Comparison of ENCODE assay signal across 1 cellular context in the genomic region with DNA sequence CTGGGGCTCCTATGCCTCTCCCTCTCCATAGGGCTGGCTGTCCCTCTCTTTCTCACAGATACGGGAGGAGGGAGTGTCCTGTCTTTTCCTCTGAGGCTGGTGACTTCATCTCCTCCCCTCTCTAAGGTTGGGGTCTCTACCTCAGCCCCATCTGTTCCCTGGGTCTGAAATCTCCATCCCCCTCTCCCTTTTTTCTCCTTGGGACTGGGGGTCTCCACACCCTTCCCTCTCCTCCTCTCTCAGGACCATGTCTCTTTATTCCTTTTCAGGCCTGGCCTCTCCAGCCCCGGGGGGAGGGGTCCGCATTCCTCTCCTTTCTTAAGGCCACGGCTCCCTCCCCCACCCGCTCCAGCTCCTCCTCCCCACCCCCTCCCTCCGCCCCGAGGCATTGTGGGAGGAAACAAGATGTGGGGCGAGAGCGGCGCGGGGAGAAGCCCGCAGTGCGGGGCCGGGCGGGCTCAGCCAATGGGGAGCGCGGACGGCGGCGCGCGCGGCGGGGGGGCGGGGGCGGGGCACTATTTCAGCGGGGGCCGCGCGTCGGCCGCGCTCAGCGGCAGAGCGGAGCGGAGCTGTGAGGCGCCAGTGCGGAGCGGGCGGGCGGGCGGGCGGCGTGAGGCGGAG.
TF ChIP-seq lines count a peak whose summit lies in the region.

A gene (plus strand): TSS at position 550 of the 621 bp plus-strand sequence. CDS start 3,672 bp downstream, outside the sequence.

TF ChIP-seq in K562, 482 proteins besides CTCF, POLR2A, EP300 and RAD21 (continued from another document and continues in another):
- TF ChIP-seq, protein P1, sequence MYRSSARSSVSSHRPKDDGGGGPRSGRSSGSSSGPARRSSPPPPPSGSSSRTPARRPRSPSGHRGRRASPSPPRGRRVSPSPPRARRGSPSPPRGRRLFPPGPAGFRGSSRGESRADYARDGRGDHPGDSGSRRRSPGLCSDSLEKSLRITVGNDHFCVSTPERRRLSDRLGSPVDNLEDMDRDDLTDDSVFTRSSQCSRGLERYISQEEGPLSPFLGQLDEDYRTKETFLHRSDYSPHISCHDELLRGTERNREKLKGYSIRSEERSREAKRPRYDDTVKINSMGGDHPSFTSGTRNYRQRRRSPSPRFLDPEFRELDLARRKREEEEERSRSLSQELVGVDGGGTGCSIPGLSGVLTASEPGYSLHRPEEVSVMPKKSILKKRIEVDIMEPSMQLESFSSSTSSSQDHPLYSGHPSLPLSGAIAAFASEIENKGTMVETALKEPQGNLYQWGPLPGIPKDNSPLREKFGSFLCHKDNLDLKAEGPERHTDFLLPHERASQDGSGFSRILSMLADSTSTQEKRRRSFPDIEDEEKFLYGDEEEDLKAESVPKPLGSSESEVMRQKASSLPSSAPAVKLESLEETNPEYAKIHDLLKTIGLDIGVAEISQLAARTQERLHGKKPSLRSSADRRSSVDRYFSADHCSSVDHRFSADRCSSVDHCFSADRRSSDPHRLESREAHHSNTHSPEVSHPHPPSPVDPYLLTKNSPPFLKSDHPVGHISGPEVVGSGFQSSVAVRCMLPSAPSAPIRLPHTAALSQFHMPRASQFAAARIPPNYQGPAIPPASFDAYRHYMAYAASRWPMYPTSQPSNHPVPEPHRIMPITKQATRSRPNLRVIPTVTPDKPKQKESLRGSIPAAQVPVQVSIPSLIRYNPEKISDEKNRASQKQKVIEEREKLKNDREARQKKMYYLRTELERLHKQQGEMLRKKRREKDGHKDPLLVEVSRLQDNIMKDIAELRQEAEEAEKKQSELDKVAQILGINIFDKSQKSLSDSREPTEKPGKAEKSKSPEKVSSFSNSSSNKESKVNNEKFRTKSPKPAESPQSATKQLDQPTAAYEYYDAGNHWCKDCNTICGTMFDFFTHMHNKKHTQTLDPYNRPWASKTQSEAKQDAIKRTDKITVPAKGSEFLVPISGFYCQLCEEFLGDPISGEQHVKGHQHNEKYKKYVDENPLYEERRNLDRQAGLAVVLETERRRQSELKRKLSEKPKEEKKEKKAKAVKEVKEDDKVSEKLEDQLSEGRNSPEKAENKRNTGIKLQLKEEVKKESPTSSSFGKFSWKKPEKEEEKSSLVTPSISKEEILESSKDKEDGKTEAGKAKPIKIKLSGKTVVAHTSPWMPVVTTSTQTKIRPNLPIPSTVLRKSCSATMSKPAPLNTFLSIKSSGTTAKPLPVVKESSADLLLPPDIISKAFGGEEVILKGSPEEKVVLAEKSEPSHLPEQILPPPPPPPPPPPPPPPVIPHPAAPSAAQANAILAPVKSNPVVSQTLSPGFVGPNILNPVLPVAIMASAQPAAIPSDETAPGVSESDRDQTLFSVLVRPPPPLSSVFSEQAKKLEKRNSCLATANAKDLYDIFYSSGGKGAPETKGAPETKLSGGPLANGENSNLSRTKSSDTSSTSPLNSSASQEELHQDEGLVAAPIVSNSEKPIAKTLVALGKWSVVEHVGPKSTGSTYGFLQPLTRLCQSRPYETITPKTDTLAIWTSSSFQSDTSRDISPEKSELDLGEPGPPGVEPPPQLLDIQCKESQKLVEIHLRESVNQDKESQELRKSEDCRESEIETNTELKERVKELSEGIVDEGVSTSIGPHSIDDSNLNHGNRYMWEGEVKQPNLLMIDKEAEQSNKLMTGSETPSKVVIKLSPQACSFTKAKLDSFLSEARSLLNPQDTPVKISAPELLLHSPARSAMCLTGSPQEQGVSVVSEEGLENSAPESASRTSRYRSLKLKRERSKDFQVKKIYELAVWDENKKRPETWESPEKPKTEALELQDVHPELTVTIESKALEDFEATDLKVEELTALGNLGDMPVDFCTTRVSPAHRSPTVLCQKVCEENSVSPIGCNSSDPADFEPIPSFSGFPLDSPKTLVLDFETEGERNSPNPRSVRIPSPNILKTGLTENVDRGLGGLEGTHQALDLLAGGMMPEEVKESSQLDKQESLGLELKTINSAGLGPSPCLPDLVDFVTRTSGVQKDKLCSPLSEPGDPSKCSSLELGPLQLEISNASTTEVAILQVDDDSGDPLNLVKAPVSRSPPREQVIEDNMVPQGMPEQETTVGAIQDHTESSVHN (IDR thresholded peaks at IDR 0.05; ENCODE audit: borderline replicate concordance in 1 of 2, low read depth in 1 of 2) = no peak
- TF ChIP-seq MBD2 (IDR thresholded peaks at IDR 0.05; ENCODE audit: borderline replicate concordance, low read depth) = 0 out of 2 replicates have a peak, but pooled peaks have one; percentile 21
- TF ChIP-seq IRF2 (CRISPR knock-in tag; IDR thresholded peaks at IDR 0.05) = no peak
- TF ChIP-seq, protein P2, sequence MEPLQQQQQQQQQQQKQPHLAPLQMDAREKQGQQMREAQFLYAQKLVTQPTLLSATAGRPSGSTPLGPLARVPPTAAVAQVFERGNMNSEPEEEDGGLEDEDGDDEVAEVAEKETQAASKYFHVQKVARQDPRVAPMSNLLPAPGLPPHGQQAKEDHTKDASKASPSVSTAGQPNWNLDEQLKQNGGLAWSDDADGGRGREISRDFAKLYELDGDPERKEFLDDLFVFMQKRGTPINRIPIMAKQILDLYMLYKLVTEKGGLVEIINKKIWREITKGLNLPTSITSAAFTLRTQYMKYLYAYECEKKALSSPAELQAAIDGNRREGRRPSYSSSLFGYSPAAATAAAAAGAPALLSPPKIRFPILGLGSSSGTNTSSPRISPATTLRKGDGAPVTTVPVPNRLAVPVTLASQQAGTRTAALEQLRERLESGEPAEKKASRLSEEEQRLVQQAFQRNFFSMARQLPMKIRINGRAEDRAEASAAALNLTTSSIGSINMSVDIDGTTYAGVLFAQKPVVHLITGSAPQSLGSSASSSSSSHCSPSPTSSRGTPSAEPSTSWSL (CRISPR knock-in tag; IDR thresholded peaks at IDR 0.05; ENCODE audit: borderline replicate concordance) = no peak
- TF ChIP-seq BMI1 (IDR thresholded peaks at IDR 0.05; ENCODE audit: low read length) = no peak
- TF ChIP-seq TRIM28 (IDR thresholded peaks at IDR 0.05) = no peak
- no peak for TF ChIP-seq YBX1 (IDR thresholded peaks at IDR 0.05)
- TF ChIP-seq EWSR1 (IDR thresholded peaks at IDR 0.05; ENCODE audit: borderline replicate concordance, low read depth, partially characterized antibody) = no peak
- no peak for TF ChIP-seq SMAD4 (CRISPR knock-in tag; conservative IDR thresholded peaks at IDR 0.05)
- TF ChIP-seq, protein P3, sequence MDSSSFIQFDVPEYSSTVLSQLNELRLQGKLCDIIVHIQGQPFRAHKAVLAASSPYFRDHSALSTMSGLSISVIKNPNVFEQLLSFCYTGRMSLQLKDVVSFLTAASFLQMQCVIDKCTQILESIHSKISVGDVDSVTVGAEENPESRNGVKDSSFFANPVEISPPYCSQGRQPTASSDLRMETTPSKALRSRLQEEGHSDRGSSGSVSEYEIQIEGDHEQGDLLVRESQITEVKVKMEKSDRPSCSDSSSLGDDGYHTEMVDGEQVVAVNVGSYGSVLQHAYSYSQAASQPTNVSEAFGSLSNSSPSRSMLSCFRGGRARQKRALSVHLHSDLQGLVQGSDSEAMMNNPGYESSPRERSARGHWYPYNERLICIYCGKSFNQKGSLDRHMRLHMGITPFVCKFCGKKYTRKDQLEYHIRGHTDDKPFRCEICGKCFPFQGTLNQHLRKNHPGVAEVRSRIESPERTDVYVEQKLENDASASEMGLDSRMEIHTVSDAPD (CRISPR knock-in tag; IDR thresholded peaks at IDR 0.05) = no peak
- TF ChIP-seq, protein P4, sequence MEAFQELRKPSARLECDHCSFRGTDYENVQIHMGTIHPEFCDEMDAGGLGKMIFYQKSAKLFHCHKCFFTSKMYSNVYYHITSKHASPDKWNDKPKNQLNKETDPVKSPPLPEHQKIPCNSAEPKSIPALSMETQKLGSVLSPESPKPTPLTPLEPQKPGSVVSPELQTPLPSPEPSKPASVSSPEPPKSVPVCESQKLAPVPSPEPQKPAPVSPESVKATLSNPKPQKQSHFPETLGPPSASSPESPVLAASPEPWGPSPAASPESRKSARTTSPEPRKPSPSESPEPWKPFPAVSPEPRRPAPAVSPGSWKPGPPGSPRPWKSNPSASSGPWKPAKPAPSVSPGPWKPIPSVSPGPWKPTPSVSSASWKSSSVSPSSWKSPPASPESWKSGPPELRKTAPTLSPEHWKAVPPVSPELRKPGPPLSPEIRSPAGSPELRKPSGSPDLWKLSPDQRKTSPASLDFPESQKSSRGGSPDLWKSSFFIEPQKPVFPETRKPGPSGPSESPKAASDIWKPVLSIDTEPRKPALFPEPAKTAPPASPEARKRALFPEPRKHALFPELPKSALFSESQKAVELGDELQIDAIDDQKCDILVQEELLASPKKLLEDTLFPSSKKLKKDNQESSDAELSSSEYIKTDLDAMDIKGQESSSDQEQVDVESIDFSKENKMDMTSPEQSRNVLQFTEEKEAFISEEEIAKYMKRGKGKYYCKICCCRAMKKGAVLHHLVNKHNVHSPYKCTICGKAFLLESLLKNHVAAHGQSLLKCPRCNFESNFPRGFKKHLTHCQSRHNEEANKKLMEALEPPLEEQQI (IDR thresholded peaks at IDR 0.05) = no peak
- TF ChIP-seq, protein P5, sequence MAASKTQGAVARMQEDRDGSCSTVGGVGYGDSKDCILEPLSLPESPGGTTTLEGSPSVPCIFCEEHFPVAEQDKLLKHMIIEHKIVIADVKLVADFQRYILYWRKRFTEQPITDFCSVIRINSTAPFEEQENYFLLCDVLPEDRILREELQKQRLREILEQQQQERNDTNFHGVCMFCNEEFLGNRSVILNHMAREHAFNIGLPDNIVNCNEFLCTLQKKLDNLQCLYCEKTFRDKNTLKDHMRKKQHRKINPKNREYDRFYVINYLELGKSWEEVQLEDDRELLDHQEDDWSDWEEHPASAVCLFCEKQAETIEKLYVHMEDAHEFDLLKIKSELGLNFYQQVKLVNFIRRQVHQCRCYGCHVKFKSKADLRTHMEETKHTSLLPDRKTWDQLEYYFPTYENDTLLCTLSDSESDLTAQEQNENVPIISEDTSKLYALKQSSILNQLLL (CRISPR knock-in tag; IDR thresholded peaks at IDR 0.05; ENCODE audit: borderline replicate concordance) = no peak
- TF ChIP-seq, protein P6, sequence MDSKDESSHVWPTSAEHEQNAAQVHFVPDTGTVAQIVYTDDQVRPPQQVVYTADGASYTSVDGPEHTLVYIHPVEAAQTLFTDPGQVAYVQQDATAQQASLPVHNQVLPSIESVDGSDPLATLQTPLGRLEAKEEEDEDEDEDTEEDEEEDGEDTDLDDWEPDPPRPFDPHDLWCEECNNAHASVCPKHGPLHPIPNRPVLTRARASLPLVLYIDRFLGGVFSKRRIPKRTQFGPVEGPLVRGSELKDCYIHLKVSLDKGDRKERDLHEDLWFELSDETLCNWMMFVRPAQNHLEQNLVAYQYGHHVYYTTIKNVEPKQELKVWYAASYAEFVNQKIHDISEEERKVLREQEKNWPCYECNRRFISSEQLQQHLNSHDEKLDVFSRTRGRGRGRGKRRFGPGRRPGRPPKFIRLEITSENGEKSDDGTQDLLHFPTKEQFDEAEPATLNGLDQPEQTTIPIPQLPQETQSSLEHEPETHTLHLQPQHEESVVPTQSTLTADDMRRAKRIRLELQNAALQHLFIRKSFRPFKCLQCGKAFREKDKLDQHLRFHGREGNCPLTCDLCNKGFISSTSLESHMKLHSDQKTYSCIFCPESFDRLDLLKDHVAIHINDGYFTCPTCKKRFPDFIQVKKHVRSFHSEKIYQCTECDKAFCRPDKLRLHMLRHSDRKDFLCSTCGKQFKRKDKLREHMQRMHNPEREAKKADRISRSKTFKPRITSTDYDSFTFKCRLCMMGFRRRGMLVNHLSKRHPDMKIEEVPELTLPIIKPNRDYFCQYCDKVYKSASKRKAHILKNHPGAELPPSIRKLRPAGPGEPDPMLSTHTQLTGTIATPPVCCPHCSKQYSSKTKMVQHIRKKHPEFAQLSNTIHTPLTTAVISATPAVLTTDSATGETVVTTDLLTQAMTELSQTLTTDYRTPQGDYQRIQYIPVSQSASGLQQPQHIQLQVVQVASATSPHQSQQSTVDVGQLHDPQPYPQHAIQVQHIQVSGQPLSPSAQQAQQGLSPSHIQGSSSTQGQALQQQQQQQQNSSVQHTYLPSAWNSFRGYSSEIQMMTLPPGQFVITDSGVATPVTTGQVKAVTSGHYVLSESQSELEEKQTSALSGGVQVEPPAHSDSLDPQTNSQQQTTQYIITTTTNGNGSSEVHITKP (IDR thresholded peaks at IDR 0.05; ENCODE audit: partially characterized antibody) = peak; percentile 8
- TF ChIP-seq PTBP1 (IDR thresholded peaks at IDR 0.05; ENCODE audit: low read depth, low read length) = no peak
- TF ChIP-seq SMARCC2 (IDR thresholded peaks at IDR 0.05; ENCODE audit: low read depth) = no peak
- TF ChIP-seq, protein P7, sequence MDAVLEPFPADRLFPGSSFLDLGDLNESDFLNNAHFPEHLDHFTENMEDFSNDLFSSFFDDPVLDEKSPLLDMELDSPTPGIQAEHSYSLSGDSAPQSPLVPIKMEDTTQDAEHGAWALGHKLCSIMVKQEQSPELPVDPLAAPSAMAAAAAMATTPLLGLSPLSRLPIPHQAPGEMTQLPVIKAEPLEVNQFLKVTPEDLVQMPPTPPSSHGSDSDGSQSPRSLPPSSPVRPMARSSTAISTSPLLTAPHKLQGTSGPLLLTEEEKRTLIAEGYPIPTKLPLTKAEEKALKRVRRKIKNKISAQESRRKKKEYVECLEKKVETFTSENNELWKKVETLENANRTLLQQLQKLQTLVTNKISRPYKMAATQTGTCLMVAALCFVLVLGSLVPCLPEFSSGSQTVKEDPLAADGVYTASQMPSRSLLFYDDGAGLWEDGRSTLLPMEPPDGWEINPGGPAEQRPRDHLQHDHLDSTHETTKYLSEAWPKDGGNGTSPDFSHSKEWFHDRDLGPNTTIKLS (IDR thresholded peaks at IDR 0.05; ENCODE audit: borderline replicate concordance, low read depth) = no peak
- TF ChIP-seq POLR2H (tag; IDR thresholded peaks at IDR 0.05; ENCODE audit: low read depth) = peak; percentile 93
- peak in 1 of 2 experiments; percentile 83; a peak in 2 of 4 replicates for TF ChIP-seq KDM1A (IDR thresholded peaks at IDR 0.05)
- no peak for TF ChIP-seq SRF (CRISPR knock-in tag; IDR thresholded peaks at IDR 0.05)
- TF ChIP-seq BRD4 (IDR thresholded peaks at IDR 0.05) = no peak
- TF ChIP-seq ZEB2 (IDR thresholded peaks at IDR 0.05) = no peak
- 0 out of 2 replicates have a peak, but pooled peaks have one; percentile 38 for TF ChIP-seq HDAC2 (IDR thresholded peaks at IDR 0.05)
- TF ChIP-seq, protein P8, sequence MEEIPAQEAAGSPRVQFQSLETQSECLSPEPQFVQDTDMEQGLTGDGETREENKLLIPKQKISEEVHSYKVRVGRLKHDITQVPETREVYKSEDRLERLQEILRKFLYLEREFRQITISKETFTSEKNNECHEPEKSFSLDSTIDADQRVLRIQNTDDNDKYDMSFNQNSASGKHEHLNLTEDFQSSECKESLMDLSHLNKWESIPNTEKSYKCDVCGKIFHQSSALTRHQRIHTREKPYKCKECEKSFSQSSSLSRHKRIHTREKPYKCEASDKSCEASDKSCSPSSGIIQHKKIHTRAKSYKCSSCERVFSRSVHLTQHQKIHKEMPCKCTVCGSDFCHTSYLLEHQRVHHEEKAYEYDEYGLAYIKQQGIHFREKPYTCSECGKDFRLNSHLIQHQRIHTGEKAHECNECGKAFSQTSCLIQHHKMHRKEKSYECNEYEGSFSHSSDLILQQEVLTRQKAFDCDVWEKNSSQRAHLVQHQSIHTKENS (CRISPR knock-in tag; IDR thresholded peaks at IDR 0.05) = no peak
- TF ChIP-seq, protein P9, sequence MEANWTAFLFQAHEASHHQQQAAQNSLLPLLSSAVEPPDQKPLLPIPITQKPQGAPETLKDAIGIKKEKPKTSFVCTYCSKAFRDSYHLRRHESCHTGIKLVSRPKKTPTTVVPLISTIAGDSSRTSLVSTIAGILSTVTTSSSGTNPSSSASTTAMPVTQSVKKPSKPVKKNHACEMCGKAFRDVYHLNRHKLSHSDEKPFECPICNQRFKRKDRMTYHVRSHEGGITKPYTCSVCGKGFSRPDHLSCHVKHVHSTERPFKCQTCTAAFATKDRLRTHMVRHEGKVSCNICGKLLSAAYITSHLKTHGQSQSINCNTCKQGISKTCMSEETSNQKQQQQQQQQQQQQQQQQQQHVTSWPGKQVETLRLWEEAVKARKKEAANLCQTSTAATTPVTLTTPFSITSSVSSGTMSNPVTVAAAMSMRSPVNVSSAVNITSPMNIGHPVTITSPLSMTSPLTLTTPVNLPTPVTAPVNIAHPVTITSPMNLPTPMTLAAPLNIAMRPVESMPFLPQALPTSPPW (CRISPR knock-in tag; IDR thresholded peaks at IDR 0.05) = peak; percentile 98
- no peak for TF ChIP-seq RBM17 (IDR thresholded peaks at IDR 0.05; ENCODE audit: borderline replicate concordance, low read depth, low read length)
- no peak for TF ChIP-seq TEAD1 (CRISPR knock-in tag; IDR thresholded peaks at IDR 0.05)
- no peak for TF ChIP-seq SRSF7 (optimal IDR thresholded peaks at IDR 0.05; ENCODE audit: low read depth, low read length)
